In genomic region chr19:16184665-16185122, GRCh38 we compare ENCODE assay signal across 1 cellular context.
TF ChIP-seq lines count a peak whose summit lies in the region.

No MANE protein-coding gene starts in this region.

TF ChIP-seq in K562, 482 proteins besides CTCF, POLR2A, EP300 and RAD21:
- TF ChIP-seq ZNF146 (CRISPR knock-in tag; IDR thresholded peaks at IDR 0.05; ENCODE audit: unreplicated experiment), result no peak
- TF ChIP-seq MED1 (CRISPR knock-in tag; IDR thresholded peaks at IDR 0.05; ENCODE audit: borderline replicate concordance), result no peak
- peak; percentile 78; the same call in 1 of the 2 replicates for TF ChIP-seq ZBTB33 (CRISPR knock-in tag; IDR thresholded peaks at IDR 0.05)
- peak in 1 of 2 experiments; percentile 37; a peak in 1 of 4 replicates for TF ChIP-seq MLLT1 (IDR thresholded peaks at IDR 0.05)
- TF ChIP-seq MBD1 (CRISPR knock-in tag; IDR thresholded peaks at IDR 0.05), result 0 out of 2 replicates have a peak, but pooled peaks have one; percentile 21
- TF ChIP-seq ZNF384 (IDR thresholded peaks at IDR 0.05; ENCODE audit: low read depth, low read length), result 0 out of 2 replicates have a peak, but pooled peaks have one; percentile 20
- 0 out of 2 replicates have a peak, but pooled peaks have one; percentile 0 for TF ChIP-seq MAFK (IDR thresholded peaks at IDR 0.05; ENCODE audit: low read length)
- peak; percentile 35; the same call in 1 of the 2 replicates for TF ChIP-seq BCOR (IDR thresholded peaks at IDR 0.05)
- peak; percentile 95 for TF ChIP-seq ZNF121 (CRISPR knock-in tag; conservative IDR thresholded peaks at IDR 0.05)
